In genomic region chr1:117655220-117655577, GRCh38 we compare ENCODE assay signal across 1 cellular context.
TF ChIP-seq lines count a peak whose summit lies in the region.

No MANE protein-coding gene starts in this region.

TF ChIP-seq in SK-N-SH treated with all-trans-retinoic acid at 6 μM for 48 hours, 23 proteins besides CTCF, POLR2A, EP300 and RAD21 (continued from another document):
- TF ChIP-seq, protein P1, sequence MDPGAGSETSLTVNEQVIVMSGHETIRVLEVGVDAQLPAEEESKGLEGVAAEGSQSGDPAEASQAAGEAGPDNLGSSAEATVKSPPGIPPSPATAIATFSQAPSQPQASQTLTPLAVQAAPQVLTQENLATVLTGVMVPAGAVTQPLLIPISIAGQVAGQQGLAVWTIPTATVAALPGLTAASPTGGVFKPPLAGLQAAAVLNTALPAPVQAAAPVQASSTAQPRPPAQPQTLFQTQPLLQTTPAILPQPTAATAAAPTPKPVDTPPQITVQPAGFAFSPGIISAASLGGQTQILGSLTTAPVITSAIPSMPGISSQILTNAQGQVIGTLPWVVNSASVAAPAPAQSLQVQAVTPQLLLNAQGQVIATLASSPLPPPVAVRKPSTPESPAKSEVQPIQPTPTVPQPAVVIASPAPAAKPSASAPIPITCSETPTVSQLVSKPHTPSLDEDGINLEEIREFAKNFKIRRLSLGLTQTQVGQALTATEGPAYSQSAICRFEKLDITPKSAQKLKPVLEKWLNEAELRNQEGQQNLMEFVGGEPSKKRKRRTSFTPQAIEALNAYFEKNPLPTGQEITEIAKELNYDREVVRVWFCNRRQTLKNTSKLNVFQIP (CRISPR knock-in tag; IDR thresholded peaks at IDR 0.05; ENCODE audit: borderline replicate concordance, low read depth): no peak
- no peak for TF ChIP-seq RARB (CRISPR knock-in tag; IDR thresholded peaks at IDR 0.05)
